Comparison of ENCODE assay signal across 12 cellular contexts in the genomic region with DNA sequence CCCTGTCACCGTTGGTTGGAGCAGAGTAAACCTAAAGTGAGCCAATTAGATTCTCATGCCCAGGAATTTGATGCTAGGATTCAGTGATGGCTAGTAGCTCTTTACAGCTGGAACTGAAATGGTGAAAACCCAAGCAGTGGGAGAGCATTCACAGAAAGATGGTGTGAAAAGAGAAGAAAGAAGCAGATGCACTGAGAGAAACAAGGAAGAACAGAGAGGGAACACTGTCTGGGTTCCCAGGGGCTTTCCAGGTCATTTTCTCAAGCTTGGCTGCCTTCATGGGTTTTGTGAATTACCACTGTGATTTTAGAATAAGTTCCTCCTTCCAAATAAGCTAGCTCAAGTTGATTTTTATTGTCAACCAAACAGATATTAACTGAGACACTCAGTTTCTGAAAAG.
"Had no signal": no experiment of that assay in that cellular context is flagged by ENCODE, and none has a peak within 500 bp of the region (broad histone marks: within the 10 kb centered on the region; RNA-seq: fewer than 3 reads in every experiment).

No MANE protein-coding gene starts in this region.

- H3K9me3 ChIP-seq: neutrophil had no signal

- FAIRE-seq: urothelium cell line had no signal

- H3K36me3 Mint-ChIP-seq: brain had no signal

- H3K27ac ChIP-seq: neutrophil, VCaP had no signal

- H3K9me3 Mint-ChIP-seq: brain, endodermal cell had no signal

- H3K36me3 ChIP-seq: neutrophil had no signal

- H3K4me1 Mint-ChIP-seq: endodermal cell had no signal

- DNase-seq: activated CD4-positive, alpha-beta T cell treated with anti-CD3 and anti-CD28 coated beads for 36 hours; activated naive CD4-positive, alpha-beta T cell treated with anti-CD3 and anti-CD28 coated beads, Interleukin-2, amount 50 U/mL, for 16 hours; amygdala; dermis blood vessel endothelial cell; endodermal cell; erythroblast; hippocampal formation; retina had no signal

- H3K27me3 ChIP-seq: neutrophil had no signal

- H3K27ac Mint-ChIP-seq: activated CD4-positive, alpha-beta T cell treated with anti-CD3 and anti-CD28 coated beads for 36 hours; endodermal cell had no signal

- H3K4me3 Mint-ChIP-seq: activated CD4-positive, alpha-beta T cell treated with anti-CD3 and anti-CD28 coated beads for 36 hours; brain; endodermal cell had no signal

- ATAC-seq: activated CD4-positive, alpha-beta T cell treated with anti-CD3 and anti-CD28 coated beads for 36 hours had no signal
